9 cellular contexts compared by ENCODE assay signal in genomic region chr7:23184709-23185354, GRCh38. TPM values are rescaled to one million over a fixed set of nuclear protein-coding genes. Genes with fewer than 3 reads are reported as not detected.
DNase-seq lines count a peak whose midpoint lies in the region; ATAC-seq and TF ChIP-seq lines count a peak whose summit lies in the region.
"Had no signal": no experiment of that assay in that cellular context is flagged by ENCODE, and none has a peak within 500 bp of the region (broad histone marks: within the 10 kb centered on the region; RNA-seq: fewer than 3 reads in every experiment).

No MANE protein-coding gene starts in this region.

- H4K20me1 ChIP-seq in PC-9 (ENCODE audit: insufficient read depth) = peaks cover 30% of the 10 kb centered on the region

- POLR2A ChIA-PET in PC-9 (lab: Charles Lee; ENCODE audit: unreplicated experiment) = interaction anchor here (0.5 to 0.8 kb wide), 5 partner anchors 83 to 1771 kb away, joined by 3 to 10 read pairs (median 5); no protein-coding TSS in a partner anchor

- H3K27ac ChIP-seq in PC-9 = no peak overlapping the region
- H3K27ac ChIP-seq: neutrophil had no signal

- no TSS peak for BruUV-seq in PC-9 (replicated peaks; lab: Mats Ljungman, UMichigan)

- CTCF ChIA-PET in PC-9 (lab: Charles Lee) = interaction anchor here (0.5 to 1.5 kb wide), 6 partner anchors 88 to 612 kb away, joined by 3 to 13 read pairs (median 3); no protein-coding TSS in a partner anchor

- H3K9me3 ChIP-seq in PC-9 (ENCODE audit: insufficient read depth, low read depth) = no peaks in the 10 kb centered on the region
- H3K9me3 ChIP-seq: neutrophil had no signal

- no peak overlapping the region for H2AFZ ChIP-seq in PC-9

- no peaks in the 10 kb centered on the region for H3K27me3 ChIP-seq in PC-9 (ENCODE audit: insufficient read depth, low read depth)

- H3K4me1 ChIP-seq in PC-9 (replicated peaks; ENCODE audit: insufficient read depth) = peaks cover 27% of the 10 kb centered on the region

- no peak for ATAC-seq in HG02970 (IDR thresholded peaks at IDR 0.05; ENCODE audit: low FRiP score, unreplicated experiment)

- peaks cover 71% of the 10 kb centered on the region for H3K79me2 ChIP-seq in PC-9 (ENCODE audit: low read depth)

- peaks cover 48% of the 10 kb centered on the region for H3K36me3 ChIP-seq in PC-9 (ENCODE audit: low read depth)

- TF ChIP-seq CTCF in PC-9 (conservative IDR thresholded peaks at IDR 0.05) = peak; percentile 67

- intact Hi-C loops in PC-9 (cut with micrococcal nuclease; ENCODE audit: unreplicated experiment) = loop anchor here (1.0 to 10.0 kb wide), 6 partner anchors 88 to 623 kb away; partner anchors contain the start of gene IL6

- H3K9me2 ChIP-seq in PC-9 (ENCODE audit: insufficient read depth) = no peaks in the 10 kb centered on the region

- peak overlapping the region; percentile 81 for H3K4me2 ChIP-seq in PC-9

- DNase-seq in COR-L47 (lab: John Stamatoyannopoulos, UW) (peak; percentile 53), HCEC 1CT (peak; percentile 49), PC-9 (peak; percentile 34 to 55), epidermal melanocyte (ENCODE audit: insufficient read length, low spot score) (peak; percentile 26), renal cortical epithelial cell (ENCODE audit: low read depth) (peak; percentile 47)
- DNase-seq in stimulated activated CD4-positive, alpha-beta T cell treated with anti-CD3 and anti-CD28 coated beads, Interleukin-1b, Interleukin-23, amount 100 ng/mL, for 48 hours = no peak
- DNase-seq in activated T-cell treated with anti-CD3 and anti-CD28 coated beads, Interleukin-2, amount 50 U/mL, for 48 hours = no peak

- no peak overlapping the region for H3K4me3 ChIP-seq in PC-9

- peaks cover 22% of the 10 kb centered on the region for H3F3A ChIP-seq in PC-9 (ENCODE audit: insufficient read depth, low read depth)

RNA-seq across cellular contexts. Expression of gene NUP42, which starts 3.0 kb away (rescaled TPM):
- total RNA-seq in PC-9 (2021) (41.3 and 51.3 TPM in 2 replicates), renal cortical epithelial cell (39.5 and 64.3 TPM in 2 replicates)

Comparison
In these comparisons a context has a peak if more than half of its experiments do, and no peak if none do; other contexts are left out.
1. DNase-seq: peak in COR-L47 (single experiment), HCEC 1CT (single experiment), PC-9 (2 of 2), epidermal melanocyte (single experiment) and renal cortical epithelial cell (single experiment); none in stimulated activated CD4-positive, alpha-beta T cell treated with anti-CD3 and anti-CD28 coated beads, Interleukin-1b, Interleukin-23, amount 100 ng/mL, for 48 hours (single experiment) and activated T-cell treated with anti-CD3 and anti-CD28 coated beads, Interleukin-2, amount 50 U/mL, for 48 hours (0 of 2).